Comparison of ENCODE assay signal across 11 cellular contexts in genomic region chrX:101430457-101431078, GRCh38. TPM values are rescaled to one million over a fixed set of nuclear protein-coding genes. Genes with fewer than 3 reads are reported as not detected.
DNase-seq lines count a peak whose midpoint lies in the region; ATAC-seq and TF ChIP-seq lines count a peak whose summit lies in the region.
"Had no signal": no experiment of that assay in that cellular context is flagged by ENCODE, and none has a peak within 500 bp of the region (broad histone marks: within the 10 kb centered on the region; RNA-seq: fewer than 3 reads in every experiment).

No MANE protein-coding gene starts in this region.

- TF ChIP-seq POLR2A in testis (IDR thresholded peaks at IDR 0.05) (no peak), spleen (IDR thresholded peaks at IDR 0.05) (no peak)

- in situ Hi-C loops in ACHN (cut with HindIII; ENCODE audit: low pct_ligation_motif_present, low pct_unique_long_range_greater_than_20kb, low sequenced_read_pairs) = no loop called here

- H3K27ac ChIP-seq in testis = no peak overlapping the region
- H3K27ac ChIP-seq in spleen = no peak overlapping the region

- H3K4me1 Mint-ChIP-seq in activated CD4-positive, alpha-beta memory T cell treated with anti-CD3 and anti-CD28 coated beads, Interleukin-2, amount 10 ng/mL, durations not matched to agents 7 days and 5 days = peaks cover 15% of the 10 kb centered on the region

- H3K27me3 Mint-ChIP-seq in activated CD4-positive, alpha-beta memory T cell treated with anti-CD3 and anti-CD28 coated beads, Interleukin-2, amount 10 ng/mL, durations not matched to agents 7 days and 5 days = no peaks in the 10 kb centered on the region
- H3K27me3 Mint-ChIP-seq: CD4-positive, CD25-positive, alpha-beta regulatory T cell had no signal

- H3K27ac Mint-ChIP-seq in activated CD4-positive, alpha-beta memory T cell treated with anti-CD3 and anti-CD28 coated beads, Interleukin-2, amount 10 ng/mL, durations not matched to agents 7 days and 5 days = peak overlapping the region; percentile 67
- H3K27ac Mint-ChIP-seq: CD4-positive, CD25-positive, alpha-beta regulatory T cell had no signal

- H3K4me3 ChIP-seq in testis (no peak overlapping the region), spleen (no peak overlapping the region)
- H3K4me3 ChIP-seq: lung had no signal

- no peaks in the 10 kb centered on the region for H3K36me3 ChIP-seq in testis (ENCODE audit: low read depth, missing control alignments)
- peaks cover 0 to 44% (median 5%) of the 10 kb centered on the region in 6 donors for H3K36me3 ChIP-seq in spleen

- H3K9me3 Mint-ChIP-seq in activated CD4-positive, alpha-beta memory T cell treated with anti-CD3 and anti-CD28 coated beads, Interleukin-2, amount 10 ng/mL, durations not matched to agents 7 days and 5 days = no peaks in the 10 kb centered on the region
- H3K9me3 Mint-ChIP-seq: CD4-positive, CD25-positive, alpha-beta regulatory T cell had no signal

- CTCF ChIA-PET in activated CD4-positive, alpha-beta memory T cell treated with anti-CD3 and anti-CD28 coated beads, Interleukin-2, amount 10 ng/mL, durations not matched to agents 7 days and 5 days (lab: Charles Lee) = no interaction called here

- H3K4me3 Mint-ChIP-seq in activated CD4-positive, alpha-beta memory T cell treated with anti-CD3 and anti-CD28 coated beads, Interleukin-2, amount 10 ng/mL, durations not matched to agents 7 days and 5 days = no peak overlapping the region
- H3K4me3 Mint-ChIP-seq: CD4-positive, CD25-positive, alpha-beta regulatory T cell had no signal

- H3K27me3 ChIP-seq in testis (no peaks in the 10 kb centered on the region), spleen (replicated peaks in 1 of 7) (no peaks in the 10 kb centered on the region)

- H3K4me1 ChIP-seq in testis (no peaks in the 10 kb centered on the region), spleen (no peaks in the 10 kb centered on the region)

- intact Hi-C loops in testis (cut with DNase I; ENCODE audit: low total_unique reads) (no loop called here), spleen (cut with DNase I; ENCODE audit: low total_unique reads) (no loop called here)

- 63 to 70% methylated on average over 2 of the region's 2 CpGs for WGBS in testis, 2 donors
- WGBS in spleen, 5 donors = 66 to 97% (median 87%) methylated on average over 2 of the region's 2 CpGs

- ATAC-seq in GM19351 (IDR thresholded peaks at IDR 0.05; ENCODE audit: unreplicated experiment) (peak; percentile 98), HG03060 (IDR thresholded peaks at IDR 0.05; ENCODE audit: low read depth, unreplicated experiment) (peak; percentile 93)

- POLR2A ChIA-PET in activated CD4-positive, alpha-beta memory T cell treated with anti-CD3 and anti-CD28 coated beads, Interleukin-2, amount 10 ng/mL, durations not matched to agents 7 days and 5 days (lab: Charles Lee) = interaction anchor here (1.0 kb wide), 1 partner anchor 13 kb away, joined by 5 read pairs; no protein-coding TSS in a partner anchor

- H3K9me3 ChIP-seq in testis = no peaks in the 10 kb centered on the region
- H3K9me3 ChIP-seq in spleen = peaks cover 0 to 15% (median 0%) of the 10 kb centered on the region in 8 donors

- TF ChIP-seq CTCF in testis (IDR thresholded peaks at IDR 0.05) (no peak), spleen (IDR thresholded peaks at IDR 0.05 in 8 of 11, conservative IDR thresholded peaks at IDR 0.05 in 3 of 11) (no peak)

- DNase-seq in ACHN (peak; percentile 16), testis (no peak), hypothalamus (lab: John Stamatoyannopoulos, UW) (no peak), spleen (no peak), HT-29 (ENCODE audit: low spot score) (no peak)
- DNase-seq in activated CD4-positive, alpha-beta memory T cell treated with anti-CD3 and anti-CD28 coated beads, Interleukin-2, amount 10 ng/mL, durations not matched to agents 7 days and 5 days = no peak

- H3K36me3 Mint-ChIP-seq in activated CD4-positive, alpha-beta memory T cell treated with anti-CD3 and anti-CD28 coated beads, Interleukin-2, amount 10 ng/mL, durations not matched to agents 7 days and 5 days (ENCODE audit: low read depth) = peaks cover 5% of the 10 kb centered on the region

RNA-seq across cellular contexts. Expression of gene HNRNPH2, which starts 22.5 kb away (rescaled TPM):
- total RNA-seq in activated CD4-positive, alpha-beta memory T cell treated with anti-CD3 and anti-CD28 coated beads, Interleukin-2, amount 10 ng/mL, durations not matched to agents 7 days and 5 days = 10 to 100 TPM; 46.2 TPM
- 10 to 100 TPM; 31.1 to 39.5 TPM for total RNA-seq in testis
- polyA plus RNA-seq in testis (ENCODE audit: insufficient read depth, low read depth, low replicate concordance) = 46.3 TPM
- 10 to 100 TPM; 42.9 to 74.1 (median 67.0) TPM for total RNA-seq in spleen
- polyA plus RNA-seq in spleen = 10 to 100 TPM; 34.1 to 55.3 (median 45.3) TPM
- total RNA-seq in HT-29 (2014; rRNA removed; shearing (Covaris generic)) = 47.7 and 51.5 TPM in 2 replicates

RNA-seq across cellular contexts. Expression of gene GLA, which starts 22.8 kb away (rescaled TPM):
- 10 to 100 TPM; 35.6 to 38.3 TPM for total RNA-seq in activated CD4-positive, alpha-beta memory T cell treated with anti-CD3 and anti-CD28 coated beads, Interleukin-2, amount 10 ng/mL, durations not matched to agents 7 days and 5 days
- total RNA-seq in testis (10 to 100 TPM; 12.5 to 16.2 TPM), spleen (10 to 100 TPM; 22.9 to 33.8 (median 31.0) TPM)
- polyA plus RNA-seq in testis (ENCODE audit: insufficient read depth, low read depth, low replicate concordance) (17.9 TPM), spleen (10 to 100 TPM; 23.9 to 38.5 (median 36.6) TPM)
- 53.8 and 54.9 TPM in 2 replicates for total RNA-seq in HT-29 (2014; rRNA removed; shearing (Covaris generic))

RNA-seq across cellular contexts. Expression of gene RPL36A, which starts 39.8 kb away (rescaled TPM):
- total RNA-seq in activated CD4-positive, alpha-beta memory T cell treated with anti-CD3 and anti-CD28 coated beads, Interleukin-2, amount 10 ng/mL, durations not matched to agents 7 days and 5 days = 100 to 1,000 TPM; 229 to 246 TPM
- total RNA-seq in testis (100 to 1,000 TPM; 177 to 507 TPM), spleen (1,000 to 10,000 TPM in 3 of 7 donors, 100 to 1,000 TPM in 4; 151 to 3,237 (median 224) TPM)
- polyA plus RNA-seq in testis (ENCODE audit: insufficient read depth, low read depth, low replicate concordance) (619 TPM), spleen (1,000 to 10,000 TPM; 4,155 to 7,329 (median 5,596) TPM)
- total RNA-seq in HT-29 (2014; rRNA removed; shearing (Covaris generic)) = 658 and 887 TPM in 2 replicates

RNA-seq across cellular contexts. Expression of gene BTK, which starts 44.6 kb away (rescaled TPM):
- total RNA-seq in activated CD4-positive, alpha-beta memory T cell treated with anti-CD3 and anti-CD28 coated beads, Interleukin-2, amount 10 ng/mL, durations not matched to agents 7 days and 5 days = under 1 TPM in 1 of 2 experiments, not detected in 1; 0.10 TPM
- total RNA-seq in testis = 1 to 10 TPM; 3.6 to 6.9 TPM
- 3.9 TPM for polyA plus RNA-seq in testis (ENCODE audit: insufficient read depth, low read depth, low replicate concordance)
- total RNA-seq in spleen = 100 to 1,000 TPM in 1 of 7 donors, 10 to 100 TPM in 6; 70.7 to 103 (median 81.5) TPM
- polyA plus RNA-seq in spleen = 100 to 1,000 TPM in 2 of 3 donors, 10 to 100 TPM in 1; 76.5 to 139 (median 103) TPM
- total RNA-seq in HT-29 (2014; rRNA removed; shearing (Covaris generic)) = not detected in 2 replicates
- total RNA-seq: T-helper 2 cell treated with Interferon-gamma antibody and Interleukin-4, amounts not matched to agents 100 ng/mL and 5 ng/mL, for 36 hours had no signal

RNA-seq across cellular contexts. Expression of gene ARMCX4, which starts 54.7 kb away (rescaled TPM):
- total RNA-seq in activated CD4-positive, alpha-beta memory T cell treated with anti-CD3 and anti-CD28 coated beads, Interleukin-2, amount 10 ng/mL, durations not matched to agents 7 days and 5 days = 1 to 10 TPM; 2.5 to 2.8 TPM
- total RNA-seq in testis = 10 to 100 TPM; 12.1 to 13.3 TPM
- 4.5 TPM for polyA plus RNA-seq in testis (ENCODE audit: insufficient read depth, low read depth, low replicate concordance)
- 10 to 100 TPM in 6 of 7 donors, 1 to 10 TPM in 1; 8.3 to 20.3 (median 17.5) TPM for total RNA-seq in spleen
- polyA plus RNA-seq in spleen = 1 to 10 TPM; 4.0 to 8.0 (median 5.6) TPM
- total RNA-seq in HT-29 (2014; rRNA removed; shearing (Covaris generic)) = 0.13 and 0.43 TPM in 2 replicates
